In genomic region chr21:36923270-36923669, GRCh38 we compare ENCODE assay signal across 1 cellular context.
TF ChIP-seq lines count a peak whose summit lies in the region.

No MANE protein-coding gene starts in this region.

TF ChIP-seq in SK-N-SH, 30 proteins besides CTCF, POLR2A, EP300 and RAD21 (continued from another document):
- TF ChIP-seq USF1 (IDR thresholded peaks at IDR 0.05; ENCODE audit: borderline replicate concordance, low read depth) = no peak
- TF ChIP-seq RFX5 (IDR thresholded peaks at IDR 0.05; ENCODE audit: low read length) = no peak
